In genomic region chr2:131105156-131105949, GRCh38 we compare ENCODE assay signal across 8 cellular contexts. TPM values are rescaled to one million over a fixed set of nuclear protein-coding genes. Genes with fewer than 3 reads are reported as not detected.
DNase-seq lines count a peak whose midpoint lies in the region; ATAC-seq and TF ChIP-seq lines count a peak whose summit lies in the region.

A gene with protein sequence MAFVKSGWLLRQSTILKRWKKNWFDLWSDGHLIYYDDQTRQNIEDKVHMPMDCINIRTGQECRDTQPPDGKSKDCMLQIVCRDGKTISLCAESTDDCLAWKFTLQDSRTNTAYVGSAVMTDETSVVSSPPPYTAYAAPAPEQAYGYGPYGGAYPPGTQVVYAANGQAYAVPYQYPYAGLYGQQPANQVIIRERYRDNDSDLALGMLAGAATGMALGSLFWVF (plus strand): TSS chr2:131105336. CDS start chr2:131120942, 15,606 bp downstream.

- H3K4me3 ChIP-seq in liver (ENCODE audit: low read depth in 1 of 3, low read length in 3 of 3), result peak within 1 kb of the TSS; percentile 65 to 79 (median 79)

- no peaks in the 10 kb centered on the region for H3K27me3 ChIP-seq in liver (ENCODE audit: control insufficient read depth in 4 of 4, insufficient read depth in 4 of 4, low read length in 3 of 4)

- peak within 1 kb of the TSS; percentile 99 for H3K27ac Mint-ChIP-seq in dendritic cell treated with granulocyte-macrophage colony-stimulating factor and Interleukin-4, amounts not matched to agents 40 ng/mL and 50 ng/mL, for 4 days

- H3K27ac ChIP-seq in liver (ENCODE audit: low read depth in 1 of 2, low read length in 2 of 2), result peak within 1 kb of the TSS; percentile 93 to 97

- no peaks in the 10 kb centered on the region for H3K36me3 ChIP-seq in liver (ENCODE audit: control insufficient read depth in 4 of 4, insufficient read depth in 3 of 4, low read depth in 1 of 4, low read length in 3 of 4)

- intact Hi-C loops in dendritic cell treated with granulocyte-macrophage colony-stimulating factor and Interleukin-4, amounts not matched to agents 40 ng/mL and 50 ng/mL, for 4 days (cut with micrococcal nuclease), result loop anchor here (1.0 kb wide), 1 partner anchor 12 kb away; the partner anchor contains the start of gene FAM168B

- WGBS in liver, result under 1% methylated on average over 66 of the region's 66 CpGs

- H3K9me3 ChIP-seq in liver (ENCODE audit: control insufficient read depth in 4 of 4, low read length in 3 of 4), result no peaks in the 10 kb centered on the region

- H3K4me3 Mint-ChIP-seq in dendritic cell treated with granulocyte-macrophage colony-stimulating factor and Interleukin-4, amounts not matched to agents 40 ng/mL and 50 ng/mL, for 4 days, result peak within 1 kb of the TSS; percentile 99

- peaks cover 52% of the 10 kb centered on the region for H3K36me3 Mint-ChIP-seq in dendritic cell treated with granulocyte-macrophage colony-stimulating factor and Interleukin-4, amounts not matched to agents 40 ng/mL and 50 ng/mL, for 4 days (ENCODE audit: low read depth)

- no peak for TF ChIP-seq CTCF in liver (IDR thresholded peaks at IDR 0.05; ENCODE audit: low read depth, low read length, missing input control)

- H3K4me1 Mint-ChIP-seq in dendritic cell treated with granulocyte-macrophage colony-stimulating factor and Interleukin-4, amounts not matched to agents 40 ng/mL and 50 ng/mL, for 4 days (ENCODE audit: low read depth), result peaks cover 45% of the 10 kb centered on the region

- TF ChIP-seq RAD21 in liver (IDR thresholded peaks at IDR 0.05), result no peak

- DNase-seq in Ammon's horn (ENCODE audit: low spot score) (peak; percentile 92), NCI-H69 (lab: John Stamatoyannopoulos, UW) (peak; percentile 86)
- DNase-seq in activated CD4-positive, alpha-beta T cell treated with anti-CD3 and anti-CD28 coated beads, Interleukin-2, amount 50 U/mL, for 1 hour, result peak; percentile 89
- peak; percentile 90 for DNase-seq in stimulated activated CD4-positive, alpha-beta T cell treated with anti-CD3 and anti-CD28 coated beads, Interleukin-4, amount 100 ng/mL, for 24 hours

- ATAC-seq in GM19023 (IDR thresholded peaks at IDR 0.05; ENCODE audit: unreplicated experiment), result peak; percentile 71
- peak; percentile 67 for ATAC-seq in HG03196 (IDR thresholded peaks at IDR 0.05; ENCODE audit: unreplicated experiment)

- peak within 1 kb of the TSS; percentile 67 to 75 for H3K9ac ChIP-seq in liver (ENCODE audit: low read depth in 1 of 2, low read length in 2 of 2)

- H3K9me3 Mint-ChIP-seq in dendritic cell treated with granulocyte-macrophage colony-stimulating factor and Interleukin-4, amounts not matched to agents 40 ng/mL and 50 ng/mL, for 4 days, result no peaks in the 10 kb centered on the region

- H3K4me1 ChIP-seq in liver (ENCODE audit: control insufficient read depth in 4 of 4, insufficient read depth in 4 of 4, low read length in 3 of 4), result peaks cover 0 to 19% (median 11%) of the 10 kb centered on the region in 4 donors

- no peaks in the 10 kb centered on the region for H3K27me3 Mint-ChIP-seq in dendritic cell treated with granulocyte-macrophage colony-stimulating factor and Interleukin-4, amounts not matched to agents 40 ng/mL and 50 ng/mL, for 4 days

TF ChIP-seq in liver, 16 proteins besides CTCF, POLR2A, EP300 and RAD21:
- TF ChIP-seq SP1 (IDR thresholded peaks at IDR 0.05) (no peak), JUND (IDR thresholded peaks at IDR 0.05) (no peak), GABPA (IDR thresholded peaks at IDR 0.05 in 1 of 2, conservative IDR thresholded peaks at IDR 0.05 in 1 of 2) (peak in 1 of 2 donors; percentile 54)

RNA-seq across cellular contexts. Expression of the gene that starts here (rescaled TPM):
- total RNA-seq in liver, result 10 to 100 TPM; 26.6 to 34.9 TPM
- polyA plus RNA-seq in liver, result 10 to 100 TPM in 1 of 2 donors, 1 to 10 TPM in 1; 8.6 to 11.0 TPM

Comparison
In these comparisons a context has a peak if more than half of its experiments do, and no peak if none do; other contexts are left out.
1. Peak in every context shown above with its lines: DNase-seq, ATAC-seq, H3K4me3 ChIP-seq and H3K27ac ChIP-seq.